8 cellular contexts compared by ENCODE assay signal in genomic region chr1:201703646-201704438, GRCh38.
DNase-seq lines count a peak whose midpoint lies in the region; ATAC-seq, FAIRE-seq and TF ChIP-seq lines count a peak whose summit lies in the region.

No MANE protein-coding gene starts in this region.

- peaks cover 7 to 12% of the 10 kb centered on the region in 2 donors for H3K4me1 ChIP-seq in kidney (ENCODE audit: control insufficient read depth in 1 of 2, insufficient read depth in 1 of 2, low read depth in 1 of 2, low read length in 2 of 2)

- no peaks in the 10 kb centered on the region for H3K9me3 ChIP-seq in CD4-positive, alpha-beta T cell (ENCODE audit: control insufficient read depth, low read length)
- H3K9me3 ChIP-seq in kidney (ENCODE audit: control insufficient read depth in 1 of 2, low read length in 2 of 2) = no peaks in the 10 kb centered on the region

- peaks cover 4% of the 10 kb centered on the region for H3K27me3 Mint-ChIP-seq in CD4-positive, alpha-beta T cell
- peaks cover 7% of the 10 kb centered on the region for H3K27me3 Mint-ChIP-seq in activated B cell treated with CpG ODN at 0.5 μM for 24 hours

- H3K4me3 Mint-ChIP-seq in CD4-positive, alpha-beta T cell = no peak overlapping the region
- H3K4me3 Mint-ChIP-seq in activated B cell treated with CpG ODN at 0.5 μM for 24 hours = no peak overlapping the region

- no peak overlapping the region for H3K4me3 ChIP-seq in kidney (ENCODE audit: low read length in 2 of 2)

- POLR2A ChIA-PET in CD4-positive, alpha-beta T cell (lab: Charles Lee) = interaction anchor here (0.6 kb wide), 1 partner anchor 15 kb away, joined by 3 read pairs; no protein-coding TSS in a partner anchor
- POLR2A ChIA-PET in activated B cell treated with CpG ODN at 0.5 μM for 24 hours (lab: Charles Lee) = no interaction called here

- ATAC-seq in CD4-positive, alpha-beta T cell (ENCODE audit: poor library complexity) = peak; percentile 67
- peak; percentile 61 for ATAC-seq in activated B cell treated with CpG ODN at 0.5 μM for 24 hours (ENCODE audit: low read depth)
- ATAC-seq in GM21619 (IDR thresholded peaks at IDR 0.05; ENCODE audit: unreplicated experiment) = no peak

- H3K36me3 Mint-ChIP-seq in CD4-positive, alpha-beta T cell (ENCODE audit: low read depth) = no peaks in the 10 kb centered on the region
- no peaks in the 10 kb centered on the region for H3K36me3 Mint-ChIP-seq in activated B cell treated with CpG ODN at 0.5 μM for 24 hours (ENCODE audit: low read depth)

- H3K9me3 Mint-ChIP-seq in CD4-positive, alpha-beta T cell = no peaks in the 10 kb centered on the region
- peaks cover 5% of the 10 kb centered on the region for H3K9me3 Mint-ChIP-seq in activated B cell treated with CpG ODN at 0.5 μM for 24 hours

- intact Hi-C loops in CD4-positive, alpha-beta T cell (cut with DNase I, micrococcal nuclease) = loop anchor here (1.0 to 10.0 kb wide), 3 partner anchors 144 to 219 kb away; no protein-coding TSS in a partner anchor
- intact Hi-C loops in activated B cell treated with CpG ODN at 0.5 μM for 24 hours (cut with micrococcal nuclease) (loop anchor here (1.0 to 10.0 kb wide), 4 partner anchors 145 to 259 kb away; no protein-coding TSS in a partner anchor), kidney (cut with DNase I) (loop anchor here (5.0 kb wide), 1 partner anchor 142 kb away; no protein-coding TSS in a partner anchor)

- H3K27ac ChIP-seq in CD4-positive, alpha-beta T cell (ENCODE audit: low read depth, low read length) = no peak overlapping the region
- H3K27ac ChIP-seq in kidney (ENCODE audit: low read depth in 2 of 2, low read length in 2 of 2) = peak overlapping the region in 1 of 2 donors; percentile 55

- no peaks in the 10 kb centered on the region for H3K36me3 ChIP-seq in kidney (ENCODE audit: control insufficient read depth in 1 of 2, insufficient read depth in 2 of 2, low read length in 2 of 2)

- TF ChIP-seq CTCF in CD4-positive, alpha-beta T cell (IDR thresholded peaks at IDR 0.05) = peak; percentile 75
- TF ChIP-seq CTCF in activated B cell treated with CpG ODN at 0.5 μM for 24 hours (IDR thresholded peaks at IDR 0.05) = no peak
- peak; percentile 97 for TF ChIP-seq CTCF in kidney (IDR thresholded peaks at IDR 0.05; ENCODE audit: borderline replicate concordance, extremely low read depth, insufficient read depth)

- CTCF ChIA-PET in CD4-positive, alpha-beta T cell (lab: Charles Lee) = no interaction called here
- CTCF ChIA-PET in activated B cell treated with CpG ODN at 0.5 μM for 24 hours (lab: Charles Lee) = interaction anchor here (0.6 to 3.3 kb wide), 6 partner anchors 9 to 173 kb away, joined by 3 to 16 read pairs (median 4); no protein-coding TSS in a partner anchor

- peak; percentile 33 to 68 (median 44) for DNase-seq in CD4-positive, alpha-beta T cell
- DNase-seq in HCEC 1CT (peak; percentile 75), NCI-H2196 treated with DMSO at 0.1 percent for 48 hours (lab: John Stamatoyannopoulos, UW; ENCODE audit: unreplicated experiment) (peak; percentile 72), activated B cell treated with CpG ODN at 0.5 μM for 24 hours (peak; percentile 38), kidney (peak; percentile 94)
- peak; percentile 30 for DNase-seq in central memory CD4-positive, alpha-beta T cell
- DNase-seq in stimulated activated CD4-positive, alpha-beta T cell treated with anti-CD3 and anti-CD28 coated beads, Interleukin-12 subunit alpha, Interleukin-12 subunit beta, amount 100 ng/mL, for 48 hours (ENCODE audit: low read depth in 2 of 3, low spot score in 1 of 3) = peak; percentile 54 to 67 (median 59)

- no peaks in the 10 kb centered on the region for H3K4me1 Mint-ChIP-seq in CD4-positive, alpha-beta T cell (ENCODE audit: low read depth)
- H3K4me1 Mint-ChIP-seq in activated B cell treated with CpG ODN at 0.5 μM for 24 hours = no peaks in the 10 kb centered on the region

- H3K27me3 ChIP-seq in CD4-positive, alpha-beta T cell (ENCODE audit: control insufficient read depth, insufficient read depth, low read length) = no peaks in the 10 kb centered on the region

- no peak for FAIRE-seq in kidney (lab: Jason Lieb, UNC)

- H3K9ac ChIP-seq in kidney (ENCODE audit: low read length in 2 of 2) = no peak overlapping the region

- no peak overlapping the region for H3K27ac Mint-ChIP-seq in CD4-positive, alpha-beta T cell
- no peak overlapping the region for H3K27ac Mint-ChIP-seq in activated B cell treated with CpG ODN at 0.5 μM for 24 hours

Comparison
In these comparisons a context has a peak if more than half of its experiments do, and no peak if none do; other contexts are left out.
1. DNase-seq: peak in every context shown above with its lines; median percentile 94 in kidney; 75 in HCEC 1CT; 72 in NCI-H2196 treated with DMSO at 0.1 percent for 48 hours; 59 in stimulated activated CD4-positive, alpha-beta T cell treated with anti-CD3 and anti-CD28 coated beads, Interleukin-12 subunit alpha, Interleukin-12 subunit beta, amount 100 ng/mL, for 48 hours; 44 in CD4-positive, alpha-beta T cell; 38 in activated B cell treated with CpG ODN at 0.5 μM for 24 hours; 30 in central memory CD4-positive, alpha-beta T cell.